In genomic region chr4:1683371-1683902, GRCh38 we compare ENCODE assay signal across 8 cellular contexts. TPM values are rescaled to one million over a fixed set of nuclear protein-coding genes. Genes with fewer than 3 reads are reported as not detected.
A peak's percentile ranks its signal among the peaks of the same experiment; 100 is the strongest.
DNase-seq lines count a peak whose midpoint lies in the region; ATAC-seq and TF ChIP-seq lines count a peak whose summit lies in the region.

No MANE protein-coding gene starts in this region.

- H3K79me2 ChIP-seq in DOHH2 (ENCODE audit: control insufficient read depth, low read length) = no peaks in the 10 kb centered on the region
- no peaks in the 10 kb centered on the region for H3K79me2 ChIP-seq in HCT116 (ENCODE audit: insufficient read depth, low read length)

- H3K27ac ChIP-seq in DOHH2 (ENCODE audit: low read depth, low read length) = no peak overlapping the region
- peak overlapping the region; percentile 66; the same call in 1 of the 2 replicates for H3K27ac ChIP-seq in HCT116 (ENCODE audit: low read depth, low read length)
- peak overlapping the region; percentile 79 to 91 (median 85) for H3K27ac ChIP-seq in stomach

- no peak for DNase-seq in HCT116 (ENCODE audit: low read depth, low spot score)
- DNase-seq in SK-MEL-5 (ENCODE audit: low read depth, low spot score) = peak; percentile 32
- DNase-seq in lower leg skin (ENCODE audit: low spot score in 2 of 2) = peak; percentile 38 to 89
- no peak for DNase-seq in stomach

- RAD21 ChIA-PET in HCT116 (lab: Charles Lee; ENCODE audit: low non-redundant PET in 1 of 2, low total read pairs in 2 of 2, uncharacterized antibody in 2 of 2, unreplicated experiment in 2 of 2) = no interaction called here

- TF ChIP-seq POLR2A in HCT116 (IDR thresholded peaks at IDR 0.05; ENCODE audit: borderline replicate concordance, extremely low read depth, insufficient read depth, insufficient read length) = no peak
- no peak for TF ChIP-seq POLR2A in lower leg skin (IDR thresholded peaks at IDR 0.05)
- TF ChIP-seq POLR2A in stomach (IDR thresholded peaks at IDR 0.05) = no peak

- H3K4me2 ChIP-seq in DOHH2 (ENCODE audit: low read length) = peak overlapping the region; percentile 92
- H3K4me2 ChIP-seq in HCT116 (ENCODE audit: low read length) = peak overlapping the region; percentile 69

- in situ Hi-C loops in SK-MEL-5 (cut with HindIII; ENCODE audit: low pct_unique_long_range_greater_than_20kb, low sequenced_read_pairs) = no loop called here

- H3F3A ChIP-seq in DOHH2 (ENCODE audit: control insufficient read depth, insufficient read depth) = peaks cover 11% of the 10 kb centered on the region

- POLR2A ChIA-PET in HCT116 (lab: Charles Lee) = interaction anchor here (1.1 to 1.2 kb wide), 2 partner anchors 10 to 29 kb away, joined by 3 read pairs; partner anchors contain the start of gene SLBP

- no peaks in the 10 kb centered on the region for H3K36me3 Mint-ChIP-seq in dendritic cell treated with granulocyte-macrophage colony-stimulating factor and Interleukin-4, amounts not matched to agents 40 ng/mL and 50 ng/mL, for 4 days (ENCODE audit: low read depth)

- WGBS in lower leg skin, 2 donors = 2% methylated on average over 25 to 27 of the region's 30 CpGs
- 2 to 5% (median 4%) methylated on average over 16 to 30 of the region's 30 CpGs for WGBS in stomach, 5 donors

- BruUV-seq in HCT116 (replicated peaks; lab: Mats Ljungman, UMichigan) = no TSS peak

- no peaks in the 10 kb centered on the region for H3K9me2 ChIP-seq in DOHH2 (replicated peaks; ENCODE audit: control insufficient read depth, low read length)
- no peaks in the 10 kb centered on the region for H3K9me2 ChIP-seq in HCT116 (ENCODE audit: insufficient read depth)

- H2AFZ ChIP-seq in HCT116 (ENCODE audit: low read depth, low read length, poor library complexity, severe bottlenecking) = no peak overlapping the region

- intact Hi-C loops in HCT116 (cut with micrococcal nuclease) (no loop called here), lower leg skin (cut with DNase I; ENCODE audit: low total_unique reads) (no loop called here), stomach (cut with DNase I; ENCODE audit: low total_unique reads) (no loop called here)
- intact Hi-C loops in dendritic cell treated with granulocyte-macrophage colony-stimulating factor and Interleukin-4, amounts not matched to agents 40 ng/mL and 50 ng/mL, for 4 days (cut with micrococcal nuclease) = no loop called here

- TF ChIP-seq CTCF in DOHH2 (IDR thresholded peaks at IDR 0.05; ENCODE audit: low read depth, low read length, poor library complexity, severe bottlenecking) = no peak
- no peak for TF ChIP-seq CTCF in HCT116 (IDR thresholded peaks at IDR 0.05 in 2 of 3, conservative IDR thresholded peaks at IDR 0.05 in 1 of 3; ENCODE audit: borderline replicate concordance in 1 of 3, insufficient read depth in 1 of 3, low read depth in 2 of 3, low read length in 2 of 3)
- TF ChIP-seq CTCF in lower leg skin (IDR thresholded peaks at IDR 0.05) = no peak
- TF ChIP-seq CTCF in stomach (IDR thresholded peaks at IDR 0.05) = no peak

- no peaks in the 10 kb centered on the region for H3K9me3 ChIP-seq in DOHH2 (ENCODE audit: control insufficient read depth, insufficient read depth, low read length)
- no peaks in the 10 kb centered on the region for H3K9me3 ChIP-seq in HCT116 (ENCODE audit: control insufficient read depth in 1 of 2, insufficient read depth in 1 of 2, low read depth in 1 of 2, low read length in 2 of 2)
- H3K9me3 ChIP-seq in stomach = no peaks in the 10 kb centered on the region

- no peak for TF ChIP-seq EP300 in stomach (IDR thresholded peaks at IDR 0.05)

- TF ChIP-seq RAD21 in HCT116 (IDR thresholded peaks at IDR 0.05; ENCODE audit: low read depth) = no peak

- H3K36me3 ChIP-seq in DOHH2 (ENCODE audit: control insufficient read depth, low read length) = no peaks in the 10 kb centered on the region
- H3K36me3 ChIP-seq in HCT116 (ENCODE audit: control insufficient read depth in 1 of 2, insufficient read depth in 2 of 2, low read length in 2 of 2) = no peaks in the 10 kb centered on the region
- no peaks in the 10 kb centered on the region for H3K36me3 ChIP-seq in stomach

- peak overlapping the region; percentile 70 for H3K4me3 Mint-ChIP-seq in dendritic cell treated with granulocyte-macrophage colony-stimulating factor and Interleukin-4, amounts not matched to agents 40 ng/mL and 50 ng/mL, for 4 days

- peak overlapping the region; percentile 76 for H3K4me3 ChIP-seq in DOHH2 (ENCODE audit: low read length)
- peak overlapping the region; percentile 19 to 45 for H3K4me3 ChIP-seq in HCT116 (replicated peaks in 1 of 2; ENCODE audit: low read depth in 1 of 2, low read length in 2 of 2)
- peak overlapping the region; percentile 48 for H3K4me3 ChIP-seq in lower leg skin (ENCODE audit: low read depth, poor library complexity, severe bottlenecking)
- H3K4me3 ChIP-seq in stomach = peak overlapping the region; percentile 70 to 81 (median 72)

- CTCF ChIA-PET in HCT116 (lab: Charles Lee) = interaction anchor here (1.8 kb wide), 1 partner anchor 10 kb away, joined by 6 read pairs; no protein-coding TSS in a partner anchor

- peaks cover 11% of the 10 kb centered on the region for H3K27me3 ChIP-seq in DOHH2 (ENCODE audit: control insufficient read depth, low read length)
- H3K27me3 ChIP-seq in HCT116 (ENCODE audit: insufficient read depth, low read length) = no peaks in the 10 kb centered on the region
- no peaks in the 10 kb centered on the region for H3K27me3 ChIP-seq in stomach

- no peaks in the 10 kb centered on the region for H3K27me3 Mint-ChIP-seq in dendritic cell treated with granulocyte-macrophage colony-stimulating factor and Interleukin-4, amounts not matched to agents 40 ng/mL and 50 ng/mL, for 4 days

- H3K4me1 Mint-ChIP-seq in dendritic cell treated with granulocyte-macrophage colony-stimulating factor and Interleukin-4, amounts not matched to agents 40 ng/mL and 50 ng/mL, for 4 days (ENCODE audit: low read depth) = peaks cover 13% of the 10 kb centered on the region

- peaks cover 20% of the 10 kb centered on the region for H3K4me1 ChIP-seq in DOHH2 (ENCODE audit: control insufficient read depth, low read length)
- H3K4me1 ChIP-seq in HCT116 (ENCODE audit: control insufficient read depth in 1 of 2, insufficient read depth in 2 of 2, low read length in 2 of 2) = peaks cover 8 to 23% of the 10 kb centered on the region in 2 experiments; a peak in 3 of 4 replicates
- peaks cover 8 to 28% (median 19%) of the 10 kb centered on the region in 4 donors for H3K4me1 ChIP-seq in stomach

- H3K27ac Mint-ChIP-seq in dendritic cell treated with granulocyte-macrophage colony-stimulating factor and Interleukin-4, amounts not matched to agents 40 ng/mL and 50 ng/mL, for 4 days = peak overlapping the region; percentile 67

- ATAC-seq in HCT116 (no peak), HG02798 (IDR thresholded peaks at IDR 0.05; ENCODE audit: poor library complexity, unreplicated experiment) (no peak), HG03457 (IDR thresholded peaks at IDR 0.05; ENCODE audit: unreplicated experiment) (no peak)

- no peaks in the 10 kb centered on the region for H3K9me3 Mint-ChIP-seq in dendritic cell treated with granulocyte-macrophage colony-stimulating factor and Interleukin-4, amounts not matched to agents 40 ng/mL and 50 ng/mL, for 4 days

- H3K9ac ChIP-seq in HCT116 (ENCODE audit: low read length) = peak overlapping the region; percentile 56

- H4K20me1 ChIP-seq in DOHH2 (ENCODE audit: control insufficient read depth, insufficient read depth, low read depth, low read length) (no peaks in the 10 kb centered on the region), HCT116 (ENCODE audit: insufficient read depth) (no peaks in the 10 kb centered on the region)

TF ChIP-seq in HCT116, 20 proteins besides CTCF, POLR2A, EP300 and RAD21 (continues in another document):
- TF ChIP-seq SRF (IDR thresholded peaks at IDR 0.05; ENCODE audit: low read depth) = no peak
- no peak for TF ChIP-seq ZFX (IDR thresholded peaks at IDR 0.05)
- TF ChIP-seq ELF1 (IDR thresholded peaks at IDR 0.05; ENCODE audit: borderline replicate concordance, low read depth) = no peak
- TF ChIP-seq FOSL1 (IDR thresholded peaks at IDR 0.05; ENCODE audit: low read depth) = no peak
- no peak for TF ChIP-seq SIN3A (IDR thresholded peaks at IDR 0.05; ENCODE audit: low read depth)
- TF ChIP-seq YY1 (IDR thresholded peaks at IDR 0.05; ENCODE audit: extremely low read depth, insufficient replicate concordance, low read depth, low read length) = no peak

RNA-seq across cellular contexts. Expression of gene FAM53A, which starts 0.7 kb away (rescaled TPM):
- total RNA-seq in HCT116 (2021; ENCODE audit: unreplicated experiment) = 1.1 TPM
- polyA plus RNA-seq in HCT116 (2012) = 0.79 and 1.4 TPM in 2 replicates
- total RNA-seq in SK-MEL-5 (2014; rRNA removed; shearing (Covaris generic)) = 1.7 and 2.1 TPM in 2 replicates
- polyA plus RNA-seq in SK-MEL-5 (2015; cell fraction: cytosol; rRNA removed) = 3.8 and 4.6 TPM in 2 replicates
- 4.2 and 6.8 TPM in 2 replicates for polyA plus RNA-seq in SK-MEL-5 (2015; cell fraction: nucleus; rRNA removed)
- total RNA-seq in lower leg skin = 1 to 10 TPM; 1.2 to 7.5 (median 3.7) TPM
- total RNA-seq in stomach = under 1 TPM in 1 of 5 donors, not detected in 4; 0.73 TPM
- polyA plus RNA-seq in stomach = 1 to 10 TPM; 1.4 to 2.8 (median 2.1) TPM

RNA-seq across cellular contexts. Expression of gene SLBP, which starts 28.7 kb away (rescaled TPM):
- total RNA-seq in HCT116 (2021; ENCODE audit: unreplicated experiment) = 101 TPM
- polyA plus RNA-seq in HCT116 (2012) = 37.5 and 49.0 TPM in 2 replicates
- total RNA-seq in SK-MEL-5 (2014; rRNA removed; shearing (Covaris generic)) = 81.9 and 86.1 TPM in 2 replicates
- 61.8 and 67.2 TPM in 2 replicates for polyA plus RNA-seq in SK-MEL-5 (2015; cell fraction: cytosol; rRNA removed)
- polyA plus RNA-seq in SK-MEL-5 (2015; cell fraction: nucleus; rRNA removed) = 29.1 and 41.2 TPM in 2 replicates
- 10 to 100 TPM; 45.8 to 66.9 (median 59.4) TPM for total RNA-seq in lower leg skin
- total RNA-seq in stomach = 100 to 1,000 TPM in 3 of 5 donors, 10 to 100 TPM in 2; 28.3 to 163 (median 100) TPM
- 10 to 100 TPM; 30.9 to 35.6 (median 32.5) TPM for polyA plus RNA-seq in stomach

RNA-seq across cellular contexts. Expression of gene TMEM129, which starts 37.7 kb away (rescaled TPM):
- total RNA-seq in HCT116 (2021; ENCODE audit: unreplicated experiment) (29.4 TPM), lower leg skin (10 to 100 TPM; 31.0 to 62.0 (median 57.6) TPM), stomach (100 to 1,000 TPM in 2 of 5 donors, 10 to 100 TPM in 2, 1 to 10 TPM in 1; 9.9 to 171 (median 41.6) TPM)
- 24.9 and 26.5 TPM in 2 replicates for polyA plus RNA-seq in HCT116 (2012)
- 27.1 and 27.2 TPM in 2 replicates for total RNA-seq in SK-MEL-5 (2014; rRNA removed; shearing (Covaris generic))
- polyA plus RNA-seq in SK-MEL-5 (2015; cell fraction: cytosol; rRNA removed) = 61.8 and 63.7 TPM in 2 replicates
- polyA plus RNA-seq in SK-MEL-5 (2015; cell fraction: nucleus; rRNA removed) = 66.6 and 98.2 TPM in 2 replicates
- polyA plus RNA-seq in stomach = 10 to 100 TPM; 13.7 to 29.9 (median 19.1) TPM

RNA-seq across cellular contexts. Expression of gene TACC3, which starts 37.9 kb away (rescaled TPM):
- 106 TPM for total RNA-seq in HCT116 (2021; ENCODE audit: unreplicated experiment)
- 99.5 and 103 TPM in 2 replicates for polyA plus RNA-seq in HCT116 (2012)
- total RNA-seq in SK-MEL-5 (2014; rRNA removed; shearing (Covaris generic)) = 9.7 and 13.7 TPM in 2 replicates
- 56.3 and 67.8 TPM in 2 replicates for polyA plus RNA-seq in SK-MEL-5 (2015; cell fraction: cytosol; rRNA removed)
- 72.7 and 103 TPM in 2 replicates for polyA plus RNA-seq in SK-MEL-5 (2015; cell fraction: nucleus; rRNA removed)
- total RNA-seq in lower leg skin = 10 to 100 TPM in 1 of 4 donors, 1 to 10 TPM in 3; 6.1 to 10.0 (median 7.9) TPM
- total RNA-seq in stomach = 10 to 100 TPM in 4 of 5 donors, 1 to 10 TPM in 1; 9.5 to 74.1 (median 30.9) TPM
- polyA plus RNA-seq in stomach = 10 to 100 TPM in 2 of 3 donors, 1 to 10 TPM in 1; 7.2 to 22.7 (median 14.3) TPM

Comparison
In these comparisons a context has a peak if more than half of its experiments do, and no peak if none do; other contexts are left out.
1. DNase-seq: peak in SK-MEL-5 (single experiment) and lower leg skin (2 of 2); none in HCT116 (single experiment) and stomach (single experiment).
2. Peak in every context shown above with its lines, with median percentiles within 50 percentile points of each other: H3K4me3 ChIP-seq.